In genomic region chr15:74322558-74323180, GRCh38 we compare ENCODE assay signal across 8 cellular contexts. TPM values are rescaled to one million over a fixed set of nuclear protein-coding genes. Genes with fewer than 3 reads are reported as not detected.
DNase-seq lines count a peak whose midpoint lies in the region; ATAC-seq and TF ChIP-seq lines count a peak whose summit lies in the region.

No MANE protein-coding gene starts in this region.

- H3K4me1 ChIP-seq in transverse colon, result peaks cover 0 to 18% (median 3%) of the 10 kb centered on the region in 4 donors

- ATAC-seq in omental fat pad (ENCODE audit: low FRiP score) (peak; percentile 43), HG02938 (IDR thresholded peaks at IDR 0.05; ENCODE audit: unreplicated experiment) (no peak)

- H3K27ac ChIP-seq in RWPE1, result no peak overlapping the region
- H3K27ac ChIP-seq in transverse colon, result no peak overlapping the region

- no peaks in the 10 kb centered on the region for H3K9me3 ChIP-seq in transverse colon

- TF ChIP-seq POLR2A in transverse colon (IDR thresholded peaks at IDR 0.05), result no peak

- no peaks in the 10 kb centered on the region for H3K36me3 ChIP-seq in transverse colon

- TF ChIP-seq CTCF in RWPE1 (conservative IDR thresholded peaks at IDR 0.05; ENCODE audit: low read depth) (peak; percentile 94), fibroblast of the aortic adventitia (IDR thresholded peaks at IDR 0.05; ENCODE audit: insufficient read depth, low read length) (peak; percentile 95), omental fat pad (IDR thresholded peaks at IDR 0.05) (peak in 1 of 3 donors; percentile 41), transverse colon (IDR thresholded peaks at IDR 0.05) (peak; percentile 68 to 79 (median 76))

- in situ Hi-C loops in Caki2 (cut with HindIII; ENCODE audit: low pct_unique_long_range_greater_than_20kb, low sequenced_read_pairs), result no loop called here
- in situ Hi-C loops in transverse colon (cut with MboI; ENCODE audit: low pct_ligation_motif_present in 1 of 4, low pct_unique_long_range_greater_than_20kb in 1 of 4, low sequenced_read_pairs in 3 of 4), result loop anchor here in 2 of 4 donors (25.0 kb wide), 3 partner anchors 185 to 385 kb away; partner anchors contain the start of genes ISLR2 (in 1 of the 2) and LOXL1 (in 1 of the 2)

- intact Hi-C loops in transverse colon (cut with DNase I; ENCODE audit: low total_unique reads), result loop anchor here (10.0 kb wide), 1 partner anchor 348 kb away; no protein-coding TSS in a partner anchor

- CTCF ChIA-PET in RWPE1 (lab: Yijun Ruan, JAX), result interaction anchor here (0.6 to 1.8 kb wide), 21 partner anchors 8 to 1884 kb away, joined by 3 to 11 read pairs (median 5); no protein-coding TSS in a partner anchor

- no peaks in the 10 kb centered on the region for H3K27me3 ChIP-seq in transverse colon

- POLR2A ChIA-PET in RWPE1 (lab: Yijun Ruan, JAX; ENCODE audit: low non-redundant PET), result no interaction called here

- TF ChIP-seq EP300 in transverse colon (IDR thresholded peaks at IDR 0.05; ENCODE audit: low read depth), result no peak

- 30 to 83% methylated on average over 1 to 6 of the region's 6 CpGs for WGBS in transverse colon (ENCODE audit: low coverage in 1 of 2), 2 donors

- H3K4me3 ChIP-seq in fibroblast of the aortic adventitia (ENCODE audit: low read depth, low read length), result no peak overlapping the region
- no peak overlapping the region for H3K4me3 ChIP-seq in transverse colon

- DNase-seq in Caki2 (ENCODE audit: low read depth) (peak; percentile 41), HT-29 (ENCODE audit: low spot score) (peak; percentile 74), RWPE1 (ENCODE audit: low spot score) (peak; percentile 82), fibroblast of the aortic adventitia (ENCODE audit: low read depth) (peak; percentile 68), omental fat pad (ENCODE audit: low spot score) (peak; percentile 41), transverse colon (peak; percentile 52)
- peak; percentile 11 to 22 for DNase-seq in activated T-helper 1 cell treated with anti-CD3 and anti-CD28 coated beads, Interleukin-2, amount 50 U/mL, for 16 hours (ENCODE audit: low read depth in 1 of 2, low spot score in 1 of 2)

RNA-seq across cellular contexts. Expression of gene CYP11A1, which starts 44.8 kb away (rescaled TPM):
- not detected in 2 replicates for total RNA-seq in Caki2 (2014; rRNA removed; shearing (Covaris generic); ENCODE audit: low replicate concordance)
- not detected in 2 replicates for total RNA-seq in HT-29 (2014; rRNA removed; shearing (Covaris generic))
- total RNA-seq in fibroblast of the aortic adventitia (ENCODE audit: low replicate concordance), result 0.33 and 0.90 TPM in 2 replicates
- 1 to 10 TPM; 1.3 to 4.8 (median 1.4) TPM for total RNA-seq in omental fat pad
- under 1 TPM in 2 of 4 donors, not detected in 2; 0.40 to 0.79 TPM for total RNA-seq in transverse colon

Comparison
In these comparisons a context has a peak if more than half of its experiments do, and no peak if none do; other contexts are left out.
1. DNase-seq: peak in every context shown above with its lines; median percentile 82 in RWPE1; 74 in HT-29; 68 in fibroblast of the aortic adventitia; 52 in transverse colon; 41 in Caki2; 41 in omental fat pad; 16 in activated T-helper 1 cell treated with anti-CD3 and anti-CD28 coated beads, Interleukin-2, amount 50 U/mL, for 16 hours.